Comparison of ENCODE assay signal across 9 cellular contexts in the genomic region with DNA sequence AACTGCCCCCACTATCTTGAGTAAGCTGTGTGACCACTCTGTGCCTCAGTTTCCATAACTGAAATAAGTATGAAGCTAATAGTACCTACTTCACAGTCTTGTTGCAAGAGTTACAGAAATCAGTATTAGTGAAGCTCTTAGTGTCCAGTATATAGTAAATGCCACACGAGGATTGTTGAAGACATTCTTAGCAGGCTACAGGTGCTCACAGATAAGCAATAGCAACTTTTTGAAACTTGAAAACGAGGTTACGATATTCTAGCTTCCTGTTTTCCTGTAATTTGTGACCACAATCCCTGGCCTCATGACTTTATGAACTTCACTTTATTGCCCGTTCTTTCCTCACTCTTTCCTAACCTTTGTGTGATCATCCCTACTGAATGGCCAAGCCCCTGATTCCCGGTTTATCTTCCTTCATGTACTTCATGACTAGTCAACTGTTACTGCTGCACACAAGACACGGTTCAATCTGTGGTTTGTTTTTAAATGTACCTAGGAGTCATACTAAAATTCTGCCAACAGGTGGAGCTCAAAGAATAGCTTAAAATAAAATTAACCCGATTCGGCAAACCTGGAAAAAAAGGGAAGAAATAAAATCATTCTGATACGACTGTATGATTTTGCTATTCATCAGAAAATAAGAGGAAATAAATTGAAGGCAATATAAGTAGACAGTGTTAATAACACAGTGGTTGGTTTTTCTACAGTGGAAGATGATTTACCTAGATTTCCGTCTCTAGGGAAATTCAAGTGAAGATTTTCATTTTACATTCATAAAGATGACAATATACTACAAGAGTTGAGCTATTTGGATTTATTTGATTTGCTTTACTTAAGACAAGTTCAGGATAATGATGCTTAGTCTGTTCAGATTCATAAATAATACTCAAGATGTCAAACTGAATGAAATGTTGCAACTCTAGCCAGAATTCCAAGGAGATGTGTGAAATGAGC. TPM values are rescaled to one million over a fixed set of nuclear protein-coding genes. Genes with fewer than 3 reads are reported as not detected.
A peak's percentile ranks its signal among the peaks of the same experiment; 100 is the strongest.
DNase-seq lines count a peak whose midpoint lies in the region; TF ChIP-seq lines count a peak whose summit lies in the region.
"Had no signal": no experiment of that assay in that cellular context is flagged by ENCODE, and none has a peak within 500 bp of the region (broad histone marks: within the 10 kb centered on the region; RNA-seq: fewer than 3 reads in every experiment).

No MANE protein-coding gene starts in this region.

- no peaks in the 10 kb centered on the region for H3K9me2 ChIP-seq in PC-9 (ENCODE audit: insufficient read depth)

- DNase-seq in AML-193 (lab: John Stamatoyannopoulos, UW) = peak; percentile 76 to 82
- DNase-seq in Jurkat, Clone E6-1 (ENCODE audit: low read depth, low spot score) = peak; percentile 68
- DNase-seq in PC-9 = no peak
- no peak for DNase-seq in dorsolateral prefrontal cortex
- peak; percentile 69 for DNase-seq in myocyte (ENCODE audit: low read depth)
- DNase-seq in NCI-H1048 (lab: John Stamatoyannopoulos, UW) = no peak
- DNase-seq in activated gamma-delta T cell treated with Interleukin-2 at 50 U/mL for 16 hours = no peak
- DNase-seq: left cardiac atrium had no signal

- no TSS peak for BruUV-seq in PC-9 (replicated peaks; lab: Mats Ljungman, UMichigan)

- no peaks in the 10 kb centered on the region for H3K9me3 ChIP-seq in PC-9 (ENCODE audit: insufficient read depth, low read depth)

- no peaks in the 10 kb centered on the region for H4K20me1 ChIP-seq in PC-9 (ENCODE audit: insufficient read depth)

- peak overlapping the region; percentile 36; the same call in 1 of the 2 replicates for H3K4me2 ChIP-seq in PC-9

- no peaks in the 10 kb centered on the region for H3K36me3 ChIP-seq in PC-9 (ENCODE audit: low read depth)

- no peaks in the 10 kb centered on the region for H3F3A ChIP-seq in PC-9 (ENCODE audit: insufficient read depth, low read depth)

- H3K4me1 ChIP-seq in PC-9 (replicated peaks; ENCODE audit: insufficient read depth) = peaks cover 13% of the 10 kb centered on the region

- POLR2A ChIA-PET in PC-9 (lab: Charles Lee; ENCODE audit: unreplicated experiment) = interaction anchor here (0.6 kb wide), 1 partner anchor 32 kb away, joined by 4 read pairs; no protein-coding TSS in a partner anchor

- H3K27ac ChIP-seq in PC-9 = no peak overlapping the region
- H3K27ac ChIP-seq in dorsolateral prefrontal cortex = peak overlapping the region in 8 of 59 donors; percentile 0 to 56 (median 20)

- intact Hi-C loops in PC-9 (cut with micrococcal nuclease; ENCODE audit: unreplicated experiment) = loop anchor here (1.0 to 2.0 kb wide), 4 partner anchors 99 to 469 kb away; a partner anchor contains a TSS
- intact Hi-C loops in dorsolateral prefrontal cortex (cut with DNase I) = loop anchor here (5.0 to 10.0 kb wide), 4 partner anchors 100 to 470 kb away; a partner anchor contains a TSS

- H3K4me3 ChIP-seq in GM12875 (ENCODE audit: low read depth, low read length) = no peak overlapping the region
- peak overlapping the region; percentile 1; the same call in 1 of the 2 replicates for H3K4me3 ChIP-seq in Jurkat, Clone E6-1 (ENCODE audit: low read length)
- H3K4me3 ChIP-seq in PC-9 = no peak overlapping the region
- H3K4me3 ChIP-seq in dorsolateral prefrontal cortex = peak overlapping the region in 1 of 59 donors; percentile 14

- CTCF ChIA-PET in PC-9 (lab: Charles Lee) = interaction anchor here (0.6 to 1.9 kb wide), 7 partner anchors 104 to 649 kb away, joined by 3 to 13 read pairs (median 3); no protein-coding TSS in a partner anchor

- no peak overlapping the region for H2AFZ ChIP-seq in PC-9

- no peaks in the 10 kb centered on the region for H3K79me2 ChIP-seq in PC-9 (ENCODE audit: low read depth)

- TF ChIP-seq CTCF in GM12875 (IDR thresholded peaks at IDR 0.05; ENCODE audit: borderline replicate concordance, insufficient read depth, low read depth, low read length) = peak; percentile 36; the same call in 1 of the 2 replicates
- TF ChIP-seq CTCF in PC-9 (conservative IDR thresholded peaks at IDR 0.05) = peak; percentile 73
- peak; percentile 44 to 78 (median 60) for TF ChIP-seq CTCF in dorsolateral prefrontal cortex (IDR thresholded peaks at IDR 0.05 in 54 of 56, conservative IDR thresholded peaks at IDR 0.05 in 2 of 56; ENCODE audit: low read depth in 1 of 56, partially characterized antibody in 56 of 56)

- no peaks in the 10 kb centered on the region for H3K27me3 ChIP-seq in PC-9 (ENCODE audit: insufficient read depth, low read depth)
- peaks cover 0 to 4% (median 0%) of the 10 kb centered on the region in 45 donors for H3K27me3 ChIP-seq in dorsolateral prefrontal cortex

RNA-seq across cellular contexts. Expression of a gene that starts 38.1 kb away (rescaled TPM):
- polyA plus RNA-seq in Jurkat, Clone E6-1 (2012; ENCODE audit: insufficient read depth, insufficient read length) = 34.2 TPM
- total RNA-seq in PC-9 (2021) = 28.0 and 32.5 TPM in 2 replicates
- total RNA-seq in dorsolateral prefrontal cortex = 100 to 1,000 TPM in 3 of 120 experiments, 10 to 100 TPM in 117; 23.0 to 286 (median 57.5) TPM
- total RNA-seq in myocyte = 106 and 116 TPM in 2 replicates
- polyA plus RNA-seq in myocyte (2012) = 102 TPM

Comparison
In these comparisons a context has a peak if more than half of its experiments do, and no peak if none do; other contexts are left out.
1. DNase-seq: peak in AML-193 (2 of 2), Jurkat, Clone E6-1 (single experiment) and myocyte (single experiment); none in PC-9 (0 of 2), dorsolateral prefrontal cortex (0 of 10), NCI-H1048 (single experiment) and activated gamma-delta T cell treated with Interleukin-2 at 50 U/mL for 16 hours (single experiment).
2. Peak in every context shown above with its lines, with median percentiles within 50 percentile points of each other: CTCF ChIP-seq.